19 cellular contexts compared by ENCODE assay signal in genomic region chrY:9257255-9257654, GRCh38.
A peak's percentile ranks its signal among the peaks of the same experiment; 100 is the strongest.
DNase-seq lines count a peak whose midpoint lies in the region; TF ChIP-seq lines count a peak whose summit lies in the region.
"Had no signal": no experiment of that assay in that cellular context is flagged by ENCODE, and none has a peak within 500 bp of the region (broad histone marks: within the 10 kb centered on the region; RNA-seq: fewer than 3 reads in every experiment).

No MANE protein-coding gene starts in this region.

- POLR2A ChIA-PET in BJ (lab: Charles Lee) = no interaction called here
- POLR2A ChIA-PET in RWPE1 (lab: Yijun Ruan, JAX; ENCODE audit: low non-redundant PET) = no interaction called here

- CTCF ChIA-PET in BJ (lab: Yijun Ruan, JAX) (no interaction called here), RWPE1 (lab: Yijun Ruan, JAX) (no interaction called here)

- H3K27me3 ChIP-seq in BJ (ENCODE audit: control insufficient read depth, insufficient read depth, low read length) = no peaks in the 10 kb centered on the region
- H3K27me3 ChIP-seq: BLaER1 had no signal

- DNase-seq in BJ (ENCODE audit: low read depth) = peak; percentile 18
- peak; percentile 0 for DNase-seq in M059J (ENCODE audit: low read depth)
- peak; percentile 6 for DNase-seq in T1000 (lab: John Stamatoyannopoulos, UW)
- DNase-seq in RWPE1 (ENCODE audit: low spot score) = no peak
- no peak for DNase-seq in mesenteric fat pad (ENCODE audit: low spot score)
- DNase-seq in stimulated activated naive CD4-positive, alpha-beta T cell treated with Interleukin-2 at 50 U/mL for 16 hours (lab: John Stamatoyannopoulos, UW) = no peak
- DNase-seq: 8988T; ACHN; CD4-positive, alpha-beta T cell; CD8-positive, alpha-beta memory T cell; DMS 273 treated with DMSO at 0.1 percent for 48 hours; DMS79; GF-D8; GOT3; HFFc6 had no signal

- H3K36me3 ChIP-seq in BJ (ENCODE audit: control insufficient read depth, insufficient read depth, low read length) = no peaks in the 10 kb centered on the region
- H3K36me3 ChIP-seq: BLaER1, HAP-1 had no signal

- H3K4me3 ChIP-seq in BJ (ENCODE audit: low read depth, low read length) = no peak overlapping the region
- H3K4me3 ChIP-seq: A549, BLaER1, HAP-1 had no signal

- H3K27ac ChIP-seq in RWPE1 = no peak overlapping the region
- H3K27ac ChIP-seq: A549, BLaER1, C4-2B had no signal

- TF ChIP-seq CTCF in BJ (IDR thresholded peaks at IDR 0.05; ENCODE audit: insufficient read depth, low read depth, low read length) = no peak
- TF ChIP-seq CTCF in RWPE1 (conservative IDR thresholded peaks at IDR 0.05; ENCODE audit: low read depth) = no peak

Comparison
In these comparisons a context has a peak if more than half of its experiments do, and no peak if none do; other contexts are left out.
1. DNase-seq: peak in BJ (single experiment), M059J (single experiment) and T1000 (single experiment); none in RWPE1 (single experiment), mesenteric fat pad (single experiment) and stimulated activated naive CD4-positive, alpha-beta T cell treated with Interleukin-2 at 50 U/mL for 16 hours (single experiment).